ENCODE assay signal across 11 cellular contexts in the genomic region with DNA sequence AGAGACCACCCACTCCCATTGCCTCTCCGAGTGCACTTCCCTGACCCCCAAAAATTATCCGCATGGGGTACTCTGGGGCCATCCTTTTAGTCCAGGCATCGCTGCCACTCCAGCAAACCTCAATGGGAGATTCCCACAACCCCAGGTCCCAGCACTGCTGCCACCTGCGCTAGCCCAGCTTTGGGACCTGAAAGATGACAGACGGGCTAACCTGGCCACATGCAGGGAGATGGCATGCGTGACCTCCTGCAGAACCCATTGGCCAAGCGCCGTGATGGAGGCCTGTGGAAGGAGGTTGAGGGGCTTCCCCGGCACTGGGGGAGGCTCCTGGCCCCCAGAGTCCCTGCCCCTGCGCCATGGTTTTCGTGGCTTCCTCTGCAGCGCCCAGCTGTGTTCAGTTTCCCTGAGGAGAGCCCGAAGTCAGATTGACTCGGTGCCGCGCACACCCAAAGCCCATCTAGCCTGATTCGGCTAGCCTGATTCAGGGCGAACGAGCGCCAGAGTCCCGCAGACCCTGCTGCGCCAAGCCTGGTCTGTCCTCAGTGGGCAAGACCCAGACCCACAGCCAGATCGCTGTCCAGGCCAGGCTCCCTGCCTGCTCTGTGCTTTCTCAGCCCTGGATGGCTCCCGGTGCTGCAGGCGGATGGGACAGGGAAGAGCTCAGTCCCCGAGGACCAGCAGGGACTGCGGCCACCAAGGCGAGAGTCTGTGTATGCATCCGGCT. TPM values are rescaled to one million over a fixed set of nuclear protein-coding genes. Genes with fewer than 3 reads are reported as not detected.
DNase-seq lines count a peak whose midpoint lies in the region; ATAC-seq, FAIRE-seq and TF ChIP-seq lines count a peak whose summit lies in the region.
"Had no signal": no experiment of that assay in that cellular context is flagged by ENCODE, and none has a peak within 500 bp of the region (broad histone marks: within the 10 kb centered on the region; RNA-seq: fewer than 3 reads in every experiment).

No MANE protein-coding gene starts in this region.

- TF ChIP-seq RAD21 in GM12878 (IDR thresholded peaks at IDR 0.05; ENCODE audit: insufficient read depth, low read depth, low read length), result no peak

- H3K27ac ChIP-seq in GM12878 (ENCODE audit: control insufficient read depth, insufficient read depth), result no peak overlapping the region

- H3K9ac ChIP-seq in GM12878 (ENCODE audit: control insufficient read depth, insufficient read depth, low read length), result no peak overlapping the region

- no peak overlapping the region for H2AFZ ChIP-seq in GM12878 (ENCODE audit: control insufficient read depth, low read depth, low read length)

- no peaks in the 10 kb centered on the region for H3K36me3 Mint-ChIP-seq in nephron progenitor cell (ENCODE audit: low read depth)

- no peaks in the 10 kb centered on the region for H3K9me3 Mint-ChIP-seq in nephron progenitor cell

- TF ChIP-seq CTCF in GM12878 (IDR thresholded peaks at IDR 0.05 in 2 of 3, conservative IDR thresholded peaks at IDR 0.05 in 1 of 3; ENCODE audit: control insufficient read depth in 2 of 3, extremely low read depth in 1 of 3, insufficient read depth in 1 of 3, low read depth in 3 of 3, low read length in 3 of 3) (no peak), nephron progenitor cell (IDR thresholded peaks at IDR 0.05) (no peak)

- CTCF ChIA-PET in GM12878 (lab: Yijun Ruan, JAX), result no interaction called here

- BruUV-seq in GM12878 (replicated peaks; lab: Mats Ljungman, UMichigan), result no TSS peak

- TF ChIP-seq POLR2A in GM12878 (IDR thresholded peaks at IDR 0.05; ENCODE audit: low read depth, low read length), result no peak

- DNase-seq in NCI-H2029 (lab: John Stamatoyannopoulos, UW), result peak; percentile 51
- no peak for DNase-seq in NCI-H2029 treated with DMSO at 0.1 percent for 48 hours (lab: John Stamatoyannopoulos, UW)
- peak; percentile 34 for DNase-seq in HT1080 (ENCODE audit: low read depth)
- DNase-seq in GM12878 (ENCODE audit: low read depth, low spot score), result no peak
- DNase-seq in nephron progenitor cell, result no peak
- DNase-seq in mesenteric fat pad (ENCODE audit: low spot score), result no peak
- no peak for DNase-seq in COLO829 (ENCODE audit: low spot score)

- SMC1A ChIA-PET in GM12878 (lab: Charles Lee; ENCODE audit: uncharacterized antibody, unreplicated experiment), result no interaction called here

- peaks cover 3% of the 10 kb centered on the region for H3K4me1 ChIP-seq in GM12878 (ENCODE audit: control insufficient read depth, insufficient read depth, low read length)

- WGBS in GM12878 (ENCODE audit: insufficient coverage, insufficient replicate concordance, low lambda C conversion rate, missing lambda C conversion rate), result 15% methylated on average over 21 of the region's 29 CpGs

- H3K27me3 ChIP-seq in GM12878 (replicated peaks in 1 of 2; ENCODE audit: control insufficient read depth in 2 of 2, insufficient read depth in 2 of 2, low read length in 1 of 2), result peaks cover 4 to 17% of the 10 kb centered on the region in 2 experiments; a peak in 3 of 4 replicates

- peaks cover 52% of the 10 kb centered on the region for H3K27me3 Mint-ChIP-seq in nephron progenitor cell (ENCODE audit: low read depth, poor library complexity)

- no peak for ATAC-seq in GM12878
- no peak for ATAC-seq in HG02840 (IDR thresholded peaks at IDR 0.05; ENCODE audit: low FRiP score, unreplicated experiment)

- in situ Hi-C loops in GM12878 (cut with MboI), result no loop called here

- POLR2A ChIA-PET in GM12878 (lab: Charles Lee), result no interaction called here

- no peaks in the 10 kb centered on the region for H3K9me3 ChIP-seq in GM12878 (replicated peaks; ENCODE audit: control insufficient read depth, insufficient read depth, low read length)

- intact Hi-C loops in GM12878 (cut with micrococcal nuclease; ENCODE audit: unreplicated experiment), result no loop called here

- H3K4me3 Mint-ChIP-seq in nephron progenitor cell, result peak overlapping the region; percentile 52

- H3K27ac Mint-ChIP-seq in nephron progenitor cell, result no peak overlapping the region

- H3K79me2 ChIP-seq in GM12878 (ENCODE audit: control insufficient read depth, insufficient read depth, low read length), result no peaks in the 10 kb centered on the region

- H3K36me3 ChIP-seq in GM12878 (ENCODE audit: control insufficient read depth in 2 of 2, insufficient read depth in 2 of 2, low read length in 1 of 2), result no peaks in the 10 kb centered on the region

- RAD21 ChIA-PET in GM12878 (lab: Charles Lee; ENCODE audit: unreplicated experiment), result interaction anchor here (0.5 kb wide), 1 partner anchor 242 kb away, joined by 4 read pairs; no protein-coding TSS in a partner anchor

- H3K4me3 ChIP-seq in GM12878, result no peak overlapping the region

- FAIRE-seq in GM12878 (lab: Jason Lieb, UNC), result no peak
- FAIRE-seq: colon, TTC549 had no signal

- peaks cover 5% of the 10 kb centered on the region for H3K4me1 Mint-ChIP-seq in nephron progenitor cell

- no peak overlapping the region for H3K4me2 ChIP-seq in GM12878 (ENCODE audit: control insufficient read depth, insufficient read depth)

- no peaks in the 10 kb centered on the region for H4K20me1 ChIP-seq in GM12878 (ENCODE audit: control insufficient read depth, insufficient read depth)

- TF ChIP-seq EP300 in GM12878 (IDR thresholded peaks at IDR 0.05; ENCODE audit: borderline replicate concordance in 1 of 2, control insufficient read depth in 1 of 2, low read depth in 2 of 2, low read length in 2 of 2), result no peak

TF ChIP-seq in GM12878, 131 proteins besides CTCF, POLR2A, EP300 and RAD21 (continues in another document):
- no peak for TF ChIP-seq EED (IDR thresholded peaks at IDR 0.05; ENCODE audit: low read depth)
- TF ChIP-seq SRF (IDR thresholded peaks at IDR 0.05; ENCODE audit: low read depth in 2 of 2, low read length in 2 of 2), result no peak
- no peak for TF ChIP-seq NFYA (IDR thresholded peaks at IDR 0.05; ENCODE audit: borderline replicate concordance, low read depth, low read length)
- TF ChIP-seq REST (IDR thresholded peaks at IDR 0.05; ENCODE audit: low read depth, low read length), result no peak

RNA-seq across cellular contexts. Expression of gene WNT7B, which starts 0.8 kb away (rescaled TPM):
- 15.0 and 18.9 TPM in 2 replicates for total RNA-seq in HT1080 (2014; rRNA removed; shearing (Covaris generic))
- polyA plus RNA-seq in HT1080 (2015; cell fraction: cytosol; rRNA removed), result 22.0 and 24.5 TPM in 2 replicates
- 9.9 and 12.5 TPM in 2 replicates for polyA plus RNA-seq in HT1080 (2015; cell fraction: nucleus; rRNA removed)
- not detected in 2 replicates for total RNA-seq in GM12878 (2013; cell fraction: nucleolus; rRNA removed)
- total RNA-seq in GM12878 (2014; rRNA removed), result under 0.01 TPM in 1 of 2 replicates, not detected in the other
- not detected in 2 replicates for total RNA-seq in GM12878 (2014; rRNA removed; fragmentation: Illumina TruSeq; extraction: Trizol)
- not detected in 2 replicates for total RNA-seq in GM12878 (2021)
- polyA plus RNA-seq in GM12878 (2011; ENCODE audit: low read depth), result 0.13 TPM
- polyA plus RNA-seq in GM12878 (2011; rRNA removed), result not detected in 2 replicates
- polyA plus RNA-seq in GM12878 (2011; cell fraction: cytosol; rRNA removed), result not detected in 2 replicates
- 0.06 TPM in 1 of 2 replicates, not detected in the other for polyA plus RNA-seq in GM12878 (2011; cell fraction: nucleus; rRNA removed)
- polyA plus RNA-seq in GM12878 (2012), result 0.55 and 0.89 TPM in 2 replicates
- polyA plus RNA-seq in GM12878 (2014; fragmentation: Illumina TruSeq; extraction: Trizol), result not detected in 2 replicates
- not detected for polyA plus RNA-seq in GM12878 (2014; fragmentation: Nextera tagmentation; extraction: Ambion mirVana)
- polyA plus RNA-seq in GM12878 (2014; rRNA removed), result 0.12 and 0.27 TPM in 2 replicates
- not detected for polyA plus RNA-seq in GM12878 (2016; fragmentation: Nextera tagmentation; extraction: Ambion mirVana)
- polyA minus RNA-seq in GM12878 (2011; rRNA and poly(A)+ RNA removed), result not detected in 2 replicates
- not detected in 2 replicates for polyA minus RNA-seq in GM12878 (2011; cell fraction: cytosol; rRNA and poly(A)+ RNA removed)
- polyA minus RNA-seq in GM12878 (2011; cell fraction: nucleus; rRNA and poly(A)+ RNA removed), result not detected in 2 replicates
- total RNA-seq in mesenteric fat pad, result not detected
- total RNA-seq: mononuclear cell had no signal

Comparison
In these comparisons a context has a peak if more than half of its experiments do, and no peak if none do; other contexts are left out.
1. DNase-seq: peak in NCI-H2029 (single experiment) and HT1080 (single experiment); none in NCI-H2029 treated with DMSO at 0.1 percent for 48 hours (single experiment), GM12878 (single experiment), nephron progenitor cell (single experiment), mesenteric fat pad (single experiment) and COLO829 (single experiment).
2. RNA of gene WNT7B, which starts 0.8 kb away (total RNA-seq): 15.0 to 18.9 TPM in HT1080; under 0.01 TPM in GM12878 and not detected in mesenteric fat pad (single experiment); every median in the first group is over 10 times any median in the second.